8 cellular contexts compared by ENCODE assay signal in genomic region chr2:205680067-205680466, GRCh38. TPM values are rescaled to one million over a fixed set of nuclear protein-coding genes. Genes with fewer than 3 reads are reported as not detected.
DNase-seq lines count a peak whose midpoint lies in the region; ATAC-seq and TF ChIP-seq lines count a peak whose summit lies in the region.

No MANE protein-coding gene starts in this region.

- H3K9me3 ChIP-seq in HUES6 (ENCODE audit: control insufficient read depth, insufficient read depth, low read depth, low read length) = no peaks in the 10 kb centered on the region
- H3K9me3 ChIP-seq in trophoblast cell (ENCODE audit: insufficient read depth, low read depth, low read length) = peaks cover 3% of the 10 kb centered on the region

- H2BK5ac ChIP-seq in trophoblast cell (ENCODE audit: low read depth, low read length, poor library complexity) = peak overlapping the region; percentile 28

- peak; percentile 63 for ATAC-seq in GM21576 (IDR thresholded peaks at IDR 0.05; ENCODE audit: unreplicated experiment)

- H3K79me2 ChIP-seq in trophoblast cell (ENCODE audit: control insufficient read depth, insufficient read depth, low read length, poor library complexity) = peaks cover 7% of the 10 kb centered on the region

- TF ChIP-seq CTCF in foreskin fibroblast (IDR thresholded peaks at IDR 0.05; ENCODE audit: low read depth, low read length) = peak; percentile 73

- H3K27me3 ChIP-seq in HUES6 (ENCODE audit: control insufficient read depth, insufficient read depth, low read length) (peaks cover 26% of the 10 kb centered on the region), trophoblast cell (ENCODE audit: insufficient read depth, low read length) (no peaks in the 10 kb centered on the region)

- H2AK5ac ChIP-seq in trophoblast cell (ENCODE audit: low read length) = no peak overlapping the region

- peaks cover 14% of the 10 kb centered on the region for H3K79me1 ChIP-seq in trophoblast cell (ENCODE audit: low read length)

- no peak overlapping the region for H3K4me2 ChIP-seq in trophoblast cell (ENCODE audit: low read length)

- no peak overlapping the region for H2AFZ ChIP-seq in trophoblast cell (ENCODE audit: insufficient read depth, low read length, poor library complexity)

- no peak overlapping the region for H4K12ac ChIP-seq in trophoblast cell (ENCODE audit: low read depth, low read length)

- H3K9ac ChIP-seq in HUES6 (ENCODE audit: low read length) (peak overlapping the region; percentile 25), trophoblast cell (ENCODE audit: low read length) (no peak overlapping the region)

- H4K8ac ChIP-seq in trophoblast cell (ENCODE audit: low read depth, low read length) = no peak overlapping the region

- H3K27ac ChIP-seq in HUES6 (ENCODE audit: low read depth, low read length) (no peak overlapping the region), trophoblast cell (ENCODE audit: low read depth, low read length) (no peak overlapping the region)

- H2BK12ac ChIP-seq in trophoblast cell (ENCODE audit: low read length) = peak overlapping the region; percentile 56

- DNase-seq in ELF-1 (ENCODE audit: low read depth, low spot score) (peak; percentile 96), NOMO-1 treated with DMSO at 0.1 percent for 48 hours (lab: John Stamatoyannopoulos, UW; ENCODE audit: unreplicated experiment) (peak; percentile 2), activated T-cell treated with anti-CD3 and anti-CD28 coated beads for 48 hours (ENCODE audit: low read depth) (peak; percentile 27), foreskin fibroblast (peak; percentile 69 to 86), trophoblast cell (peak; percentile 58 to 89), middle frontal gyrus (ENCODE audit: extremely low spot score, low spot score) (no peak)

- H3K23ac ChIP-seq in trophoblast cell (ENCODE audit: low read length) = no peak overlapping the region

- no peak overlapping the region for H3K14ac ChIP-seq in trophoblast cell (ENCODE audit: low read length)

- WGBS in trophoblast cell (ENCODE audit: extremely low coverage, insufficient coverage, insufficient read length) = no CpG with 5 or more reads among the region's 3 CpGs

- no peak overlapping the region for H3K18ac ChIP-seq in trophoblast cell (ENCODE audit: low read length)

- no peak overlapping the region for H3K4ac ChIP-seq in trophoblast cell (ENCODE audit: low read depth, low read length)

- H3K4me3 ChIP-seq in HUES6 (ENCODE audit: low read depth, low read length) (no peak overlapping the region), foreskin fibroblast (ENCODE audit: low read depth in 1 of 2, low read length in 2 of 2) (no peak overlapping the region), trophoblast cell (ENCODE audit: low read depth, low read length) (no peak overlapping the region)

- no peak overlapping the region for H4K91ac ChIP-seq in trophoblast cell (ENCODE audit: low read depth, low read length)

- H3K36me3 ChIP-seq in HUES6 (ENCODE audit: control insufficient read depth, insufficient read depth, low read length) (no peaks in the 10 kb centered on the region), trophoblast cell (ENCODE audit: control insufficient read depth in 1 of 2, insufficient read depth in 2 of 2, low read length in 2 of 2) (no peaks in the 10 kb centered on the region)

- no peak overlapping the region for H2BK120ac ChIP-seq in trophoblast cell (ENCODE audit: insufficient read depth, low read length, poor library complexity)

- peaks cover 42% of the 10 kb centered on the region for H3K4me1 ChIP-seq in HUES6 (ENCODE audit: control insufficient read depth, insufficient read depth, low read length)
- peaks cover 13 to 30% of the 10 kb centered on the region in 2 experiments for H3K4me1 ChIP-seq in trophoblast cell (ENCODE audit: control insufficient read depth in 1 of 2, insufficient read depth in 2 of 2, low read length in 2 of 2)

RNA-seq across cellular contexts. Expression of gene NRP2, which starts 2.2 kb away (rescaled TPM):
- 51.2 and 55.2 TPM in 2 replicates for polyA plus RNA-seq in trophoblast cell (2013)
